ENCODE assay signal across 9 cellular contexts in genomic region chr15:66907826-66908502, GRCh38.
DNase-seq lines count a peak whose midpoint lies in the region; ATAC-seq and TF ChIP-seq lines count a peak whose summit lies in the region.
"Had no signal": no experiment of that assay in that cellular context is flagged by ENCODE, and none has a peak within 500 bp of the region (broad histone marks: within the 10 kb centered on the region; RNA-seq: fewer than 3 reads in every experiment).

No MANE protein-coding gene starts in this region.

- H3K9me3 Mint-ChIP-seq in CD14-positive monocyte, result peaks cover 0 to 13% (median 3%) of the 10 kb centered on the region in 7 donors
- H3K9me3 Mint-ChIP-seq in stimulated activated effector memory CD8-positive, alpha-beta T cell treated with anti-CD3 and anti-CD28 coated beads, Interleukin-12 subunit alpha, Interleukin-12 subunit beta, amount 100 ng/mL, for 72 hours, result peaks cover 5% of the 10 kb centered on the region
- H3K9me3 Mint-ChIP-seq in activated naive CD4-positive, alpha-beta T cell treated with anti-CD3 and anti-CD28 coated beads, Interleukin-2, amount 50 U/mL, for 72 hours, result peaks cover 0 to 2% of the 10 kb centered on the region in 2 donors

- no peak overlapping the region for H2BK120ac ChIP-seq in neuronal stem cell (ENCODE audit: low read depth, low read length)

- WGBS in neuronal stem cell (ENCODE audit: extremely low coverage in 2 of 2, insufficient read length in 2 of 2, insufficient replicate concordance in 1 of 2), 2 donors, result no CpG with 5 or more reads among the region's 6 CpGs

- H3K36me3 ChIP-seq in neuronal stem cell (replicated peaks in 1 of 2; ENCODE audit: control insufficient read depth in 2 of 2, insufficient read depth in 2 of 2, low read length in 2 of 2), result no peaks in the 10 kb centered on the region

- H3K9me3 ChIP-seq in neuronal stem cell (replicated peaks in 1 of 2; ENCODE audit: control insufficient read depth in 2 of 2, insufficient read depth in 1 of 2, low read depth in 1 of 2, low read length in 2 of 2), result peaks cover 0 to 7% of the 10 kb centered on the region in 2 donors

- H3K14ac ChIP-seq in neuronal stem cell (ENCODE audit: low read length), result no peak overlapping the region

- H3K4me3 ChIP-seq in neuronal stem cell (ENCODE audit: low read length in 2 of 2), result no peak overlapping the region

- intact Hi-C loops in CD14-positive monocyte (cut with micrococcal nuclease), result no loop called here

- no peak overlapping the region for H2BK15ac ChIP-seq in neuronal stem cell (ENCODE audit: low read length)

- H3K27me3 ChIP-seq in neuronal stem cell (ENCODE audit: control insufficient read depth in 3 of 3, insufficient read depth in 3 of 3, low read depth in 1 of 3, low read length in 3 of 3), result peaks cover 0 to 13% (median 0%) of the 10 kb centered on the region in 3 experiments

- peaks cover 0 to 3% (median 2%) of the 10 kb centered on the region in 3 donors for H3K27me3 Mint-ChIP-seq in CD14-positive monocyte (ENCODE audit: low read depth in 3 of 3)

- no peak overlapping the region for H2BK5ac ChIP-seq in neuronal stem cell (ENCODE audit: low read length)

- no peak for TF ChIP-seq CTCF in CD14-positive monocyte (IDR thresholded peaks at IDR 0.05)

- no peak overlapping the region for H4K8ac ChIP-seq in neuronal stem cell (ENCODE audit: low read depth, low read length)

- H3K4ac ChIP-seq in neuronal stem cell (ENCODE audit: low read length), result no peak overlapping the region

- peaks cover 64% of the 10 kb centered on the region for H3K4me1 Mint-ChIP-seq in CD14-positive monocyte
- peaks cover 5% of the 10 kb centered on the region for H3K4me1 Mint-ChIP-seq in stimulated activated effector memory CD8-positive, alpha-beta T cell treated with anti-CD3 and anti-CD28 coated beads, Interleukin-12 subunit alpha, Interleukin-12 subunit beta, amount 100 ng/mL, for 72 hours

- H2BK12ac ChIP-seq in neuronal stem cell (ENCODE audit: low read length), result no peak overlapping the region

- H3K27ac Mint-ChIP-seq in CD14-positive monocyte, result peak overlapping the region; percentile 76 to 88 (median 81)
- no peak overlapping the region for H3K27ac Mint-ChIP-seq in stimulated activated effector memory CD8-positive, alpha-beta T cell treated with anti-CD3 and anti-CD28 coated beads, Interleukin-12 subunit alpha, Interleukin-12 subunit beta, amount 100 ng/mL, for 72 hours
- no peak overlapping the region for H3K27ac Mint-ChIP-seq in activated naive CD4-positive, alpha-beta T cell treated with anti-CD3 and anti-CD28 coated beads, Interleukin-2, amount 50 U/mL, for 72 hours
- H3K27ac Mint-ChIP-seq: T-helper 17 cell had no signal

- peak overlapping the region; percentile 11 for H2AFZ ChIP-seq in neuronal stem cell (ENCODE audit: low read length)

- peak overlapping the region; percentile 17 for H3K18ac ChIP-seq in neuronal stem cell (ENCODE audit: low read length)

- ATAC-seq in HG03196 (IDR thresholded peaks at IDR 0.05; ENCODE audit: unreplicated experiment), result no peak
- ATAC-seq in stimulated activated effector memory CD8-positive, alpha-beta T cell treated with anti-CD3 and anti-CD28 coated beads, Interleukin-12 subunit alpha, Interleukin-12 subunit beta, amount 100 ng/mL, for 72 hours, result no peak
- ATAC-seq in activated naive CD4-positive, alpha-beta T cell treated with anti-CD3 and anti-CD28 coated beads, Interleukin-2, amount 50 U/mL, for 72 hours, result no peak
- ATAC-seq: T-helper 17 cell had no signal

- no peak overlapping the region for H4K91ac ChIP-seq in neuronal stem cell (ENCODE audit: low read depth, low read length, poor library complexity)

- no peaks in the 10 kb centered on the region for H3K36me3 Mint-ChIP-seq in CD14-positive monocyte
- no peaks in the 10 kb centered on the region for H3K36me3 Mint-ChIP-seq in stimulated activated effector memory CD8-positive, alpha-beta T cell treated with anti-CD3 and anti-CD28 coated beads, Interleukin-12 subunit alpha, Interleukin-12 subunit beta, amount 100 ng/mL, for 72 hours
- peaks cover 0 to 7% of the 10 kb centered on the region in 2 donors for H3K36me3 Mint-ChIP-seq in activated naive CD4-positive, alpha-beta T cell treated with anti-CD3 and anti-CD28 coated beads, Interleukin-2, amount 50 U/mL, for 72 hours

- peak overlapping the region; percentile 65 to 78 for H3K4me3 Mint-ChIP-seq in CD14-positive monocyte
- H3K4me3 Mint-ChIP-seq in stimulated activated effector memory CD8-positive, alpha-beta T cell treated with anti-CD3 and anti-CD28 coated beads, Interleukin-12 subunit alpha, Interleukin-12 subunit beta, amount 100 ng/mL, for 72 hours, result no peak overlapping the region
- H3K4me3 Mint-ChIP-seq: T-helper 17 cell had no signal

- H3K27ac ChIP-seq in neuronal stem cell (replicated peaks; ENCODE audit: low read length), result no peak overlapping the region

- no peak overlapping the region for H3K9ac ChIP-seq in neuronal stem cell (ENCODE audit: low read depth, low read length, poor library complexity)

- DNase-seq in CD14-positive monocyte (ENCODE audit: low spot score) (peak; percentile 70), NCI-H82 treated with DMSO at 0.1 percent for 48 hours (lab: John Stamatoyannopoulos, UW; ENCODE audit: unreplicated experiment) (peak; percentile 35), fibroblast of gingiva (ENCODE audit: low read depth) (peak; percentile 28), neuronal stem cell (ENCODE audit: low spot score) (no peak)
- no peak for DNase-seq in stimulated activated CD4-positive, alpha-beta T cell treated with anti-CD3 and anti-CD28 coated beads, Interleukin-12 subunit alpha, Interleukin-12 subunit beta, amount 100 ng/mL, for 4 hours
- no peak for DNase-seq in stimulated activated effector memory CD8-positive, alpha-beta T cell treated with anti-CD3 and anti-CD28 coated beads, Interleukin-12 subunit alpha, Interleukin-12 subunit beta, amount 100 ng/mL, for 72 hours (ENCODE audit: low spot score in 2 of 2)
- DNase-seq in activated naive CD4-positive, alpha-beta T cell treated with anti-CD3 and anti-CD28 coated beads, Interleukin-2, amount 50 U/mL, for 72 hours (ENCODE audit: low spot score in 2 of 2), result no peak
- DNase-seq: T-helper 17 cell had no signal

- no peak overlapping the region for H3K4me2 ChIP-seq in neuronal stem cell (ENCODE audit: insufficient read depth, low read length, poor library complexity, severe bottlenecking)

- H3K4me1 ChIP-seq in neuronal stem cell (ENCODE audit: control insufficient read depth in 2 of 2, insufficient read depth in 1 of 2, low read depth in 1 of 2, low read length in 2 of 2), result peaks cover 8 to 9% of the 10 kb centered on the region in 2 donors

- H3K23ac ChIP-seq in neuronal stem cell (ENCODE audit: low read depth, low read length, poor library complexity), result no peak overlapping the region

- no peaks in the 10 kb centered on the region for H3K79me1 ChIP-seq in neuronal stem cell (ENCODE audit: low read depth, low read length)

- no peak overlapping the region for H2AK5ac ChIP-seq in neuronal stem cell (ENCODE audit: low read depth, low read length)

Comparison
In these comparisons a context has a peak if more than half of its experiments do, and no peak if none do; other contexts are left out.
1. DNase-seq: peak in CD14-positive monocyte (single experiment), NCI-H82 treated with DMSO at 0.1 percent for 48 hours (single experiment) and fibroblast of gingiva (single experiment); none in neuronal stem cell (single experiment), stimulated activated CD4-positive, alpha-beta T cell treated with anti-CD3 and anti-CD28 coated beads, Interleukin-12 subunit alpha, Interleukin-12 subunit beta, amount 100 ng/mL, for 4 hours (single experiment), stimulated activated effector memory CD8-positive, alpha-beta T cell treated with anti-CD3 and anti-CD28 coated beads, Interleukin-12 subunit alpha, Interleukin-12 subunit beta, amount 100 ng/mL, for 72 hours (0 of 2) and activated naive CD4-positive, alpha-beta T cell treated with anti-CD3 and anti-CD28 coated beads, Interleukin-2, amount 50 U/mL, for 72 hours (0 of 2).
2. H3K27ac Mint-ChIP-seq: peak in CD14-positive monocyte (7 of 7); none in stimulated activated effector memory CD8-positive, alpha-beta T cell treated with anti-CD3 and anti-CD28 coated beads, Interleukin-12 subunit alpha, Interleukin-12 subunit beta, amount 100 ng/mL, for 72 hours (single experiment) and activated naive CD4-positive, alpha-beta T cell treated with anti-CD3 and anti-CD28 coated beads, Interleukin-2, amount 50 U/mL, for 72 hours (0 of 2).